In genomic region chr14:105484997-105485393, GRCh38 we compare ENCODE assay signal across 13 cellular contexts. TPM values are rescaled to one million over a fixed set of nuclear protein-coding genes. Genes with fewer than 3 reads are reported as not detected.
DNase-seq lines count a peak whose midpoint lies in the region; ATAC-seq and TF ChIP-seq lines count a peak whose summit lies in the region.
"Had no signal": no experiment of that assay in that cellular context is flagged by ENCODE, and none has a peak within 500 bp of the region (broad histone marks: within the 10 kb centered on the region; RNA-seq: fewer than 3 reads in every experiment).

No MANE protein-coding gene starts in this region.

- peaks cover 2% of the 10 kb centered on the region for H3K36me3 Mint-ChIP-seq in activated CD8-positive, alpha-beta memory T cell treated with anti-CD3 and anti-CD28 coated beads, Interleukin-2, amount 10 ng/mL, durations not matched to agents 7 days and 5 days
- H3K36me3 Mint-ChIP-seq: brain had no signal

- no peak overlapping the region for H3K4me3 Mint-ChIP-seq in activated CD8-positive, alpha-beta memory T cell treated with anti-CD3 and anti-CD28 coated beads, Interleukin-2, amount 10 ng/mL, durations not matched to agents 7 days and 5 days
- H3K4me3 Mint-ChIP-seq: endodermal cell had no signal

- intact Hi-C loops in tibial artery (cut with DNase I; ENCODE audit: low total_unique reads): no loop called here

- peak; percentile 28; the same call in 1 of the 2 replicates for TF ChIP-seq POLR2A in Raji (IDR thresholded peaks at IDR 0.05; ENCODE audit: insufficient read depth, low read depth, low read length)

- no peaks in the 10 kb centered on the region for H3K9me3 ChIP-seq in tibial artery

- peak overlapping the region; percentile 97 to 98 for H3K27ac ChIP-seq in tibial artery

- TF ChIP-seq CTCF in tibial artery (IDR thresholded peaks at IDR 0.05): no peak

- CTCF ChIA-PET in activated CD8-positive, alpha-beta memory T cell treated with anti-CD3 and anti-CD28 coated beads, Interleukin-2, amount 10 ng/mL, durations not matched to agents 7 days and 5 days (lab: Charles Lee): interaction anchor here (1.6 to 2.2 kb wide), 2 partner anchors 43 to 133 kb away, joined by 4 to 8 read pairs; no protein-coding TSS in a partner anchor

- H3K36me3 ChIP-seq in tibial artery (peaks cover 0 to 1% (median 0%) of the 10 kb centered on the region in 3 donors), H7 (replicated peaks; ENCODE audit: control insufficient read depth, insufficient read depth, low read length) (no peaks in the 10 kb centered on the region)

- H3K9me3 Mint-ChIP-seq in activated CD8-positive, alpha-beta memory T cell treated with anti-CD3 and anti-CD28 coated beads, Interleukin-2, amount 10 ng/mL, durations not matched to agents 7 days and 5 days (ENCODE audit: low read depth): no peaks in the 10 kb centered on the region
- H3K9me3 Mint-ChIP-seq: brain, endodermal cell had no signal

- H3K27me3 ChIP-seq in tibial artery (no peaks in the 10 kb centered on the region), H7 (ENCODE audit: control insufficient read depth, insufficient read depth, low read length) (peaks cover 79% of the 10 kb centered on the region)

- no peak for ATAC-seq in activated CD8-positive, alpha-beta memory T cell treated with anti-CD3 and anti-CD28 coated beads, Interleukin-2, amount 10 ng/mL, durations not matched to agents 7 days and 5 days
- no peak for ATAC-seq in HG03571 (IDR thresholded peaks at IDR 0.05; ENCODE audit: unreplicated experiment)

- H3K4me3 ChIP-seq in tibial artery (no peak overlapping the region), H7 (ENCODE audit: insufficient read depth, low read depth, low read length) (no peak overlapping the region)

- peaks cover 38% of the 10 kb centered on the region for H3K4me1 Mint-ChIP-seq in activated CD8-positive, alpha-beta memory T cell treated with anti-CD3 and anti-CD28 coated beads, Interleukin-2, amount 10 ng/mL, durations not matched to agents 7 days and 5 days

- peak overlapping the region; percentile 20 for H3K27ac Mint-ChIP-seq in activated CD8-positive, alpha-beta memory T cell treated with anti-CD3 and anti-CD28 coated beads, Interleukin-2, amount 10 ng/mL, durations not matched to agents 7 days and 5 days
- H3K27ac Mint-ChIP-seq: endodermal cell had no signal

- peaks cover 3% of the 10 kb centered on the region for H3K27me3 Mint-ChIP-seq in activated CD8-positive, alpha-beta memory T cell treated with anti-CD3 and anti-CD28 coated beads, Interleukin-2, amount 10 ng/mL, durations not matched to agents 7 days and 5 days

- no peak for DNase-seq in activated CD8-positive, alpha-beta memory T cell treated with anti-CD3 and anti-CD28 coated beads, Interleukin-2, amount 10 ng/mL, durations not matched to agents 7 days and 5 days
- DNase-seq in activated CD8-positive, alpha-beta memory T cell treated with anti-CD3 and anti-CD28 coated beads, Interleukin-2, amount 50 U/mL, for 48 hours: no peak
- peak; percentile 0 for DNase-seq in left kidney (ENCODE audit: low read depth, low spot score)
- DNase-seq in tibial artery: no peak
- no peak for DNase-seq in H7
- DNase-seq in NCI-H2107 (lab: John Stamatoyannopoulos, UW): no peak
- DNase-seq: NCI-H748 treated with DMSO at 0.1 percent for 48 hours, posterior cingulate gyrus, T1000 had no signal

- peaks cover 29 to 100% (median 93%) of the 10 kb centered on the region in 4 donors for H3K4me1 ChIP-seq in tibial artery

RNA-seq across cellular contexts. Expression of gene CRIP1, which starts 1.7 kb away (rescaled TPM):
- 100 to 1,000 TPM; 546 to 574 TPM for total RNA-seq in activated CD8-positive, alpha-beta memory T cell treated with anti-CD3 and anti-CD28 coated beads, Interleukin-2, amount 10 ng/mL, durations not matched to agents 7 days and 5 days
- 0.96 and 5.4 TPM in 2 replicates for total RNA-seq in H7 (2014; rRNA removed; shearing (Covaris generic))

RNA-seq across cellular contexts. Expression of gene TEDC1, which starts 6.1 kb away (rescaled TPM):
- 10 to 100 TPM; 40.6 to 56.8 TPM for total RNA-seq in activated CD8-positive, alpha-beta memory T cell treated with anti-CD3 and anti-CD28 coated beads, Interleukin-2, amount 10 ng/mL, durations not matched to agents 7 days and 5 days
- total RNA-seq in H7 (2014; rRNA removed; shearing (Covaris generic)): 24.5 and 28.5 TPM in 2 replicates

RNA-seq across cellular contexts. Expression of gene CRIP2, which starts 10.4 kb away (rescaled TPM):
- under 1 TPM in 1 of 2 experiments, not detected in 1; 0.68 TPM for total RNA-seq in activated CD8-positive, alpha-beta memory T cell treated with anti-CD3 and anti-CD28 coated beads, Interleukin-2, amount 10 ng/mL, durations not matched to agents 7 days and 5 days
- total RNA-seq in H7 (2014; rRNA removed; shearing (Covaris generic)): 3.7 and 8.7 TPM in 2 replicates

RNA-seq across cellular contexts. Expression of gene TMEM121, which starts 41.4 kb away (rescaled TPM):
- 10 to 100 TPM; 11.5 to 11.9 TPM for total RNA-seq in activated CD8-positive, alpha-beta memory T cell treated with anti-CD3 and anti-CD28 coated beads, Interleukin-2, amount 10 ng/mL, durations not matched to agents 7 days and 5 days
- 0.67 and 0.80 TPM in 2 replicates for total RNA-seq in H7 (2014; rRNA removed; shearing (Covaris generic))

Comparison
In these comparisons a context has a peak if more than half of its experiments do, and no peak if none do; other contexts are left out.
1. RNA of gene CRIP1, which starts 1.7 kb away (total RNA-seq): 546 to 574 TPM in activated CD8-positive, alpha-beta memory T cell treated with anti-CD3 and anti-CD28 coated beads, Interleukin-2, amount 10 ng/mL, durations not matched to agents 7 days and 5 days; 0.96 to 5.4 TPM in H7; every median in the first group is over 10 times any median in the second.